ENCODE assay signal across 8 cellular contexts in genomic region chr1:44030606-44031050, GRCh38. TPM values are rescaled to one million over a fixed set of nuclear protein-coding genes. Genes with fewer than 3 reads are reported as not detected.
DNase-seq lines count a peak whose midpoint lies in the region; ATAC-seq and TF ChIP-seq lines count a peak whose summit lies in the region.

No MANE protein-coding gene starts in this region.

- no peaks in the 10 kb centered on the region for H3K9me2 ChIP-seq in Loucy (replicated peaks; ENCODE audit: low read depth, low read length)

- POLR2A ChIA-PET in activated CD8-positive, alpha-beta T cell treated with anti-CD3 and anti-CD28 coated beads, Interleukin-2, amount 10 ng/mL, durations not matched to agents 7 days and 5 days (lab: Charles Lee), result interaction anchor here (0.8 to 1.1 kb wide), 4 partner anchors 37 to 381 kb away, joined by 3 to 5 read pairs (median 3); partner anchors contain the start of gene KDM4A

- no CpG with 5 or more reads among the region's 47 CpGs for WGBS in neuronal stem cell (ENCODE audit: extremely low coverage in 2 of 2, insufficient read length in 2 of 2, insufficient replicate concordance in 1 of 2), 2 donors
- 0 to 1% methylated on average over 47 of the region's 47 CpGs for WGBS in aorta, 2 donors

- peak; percentile 37 for TF ChIP-seq CTCF in Loucy (conservative IDR thresholded peaks at IDR 0.05; ENCODE audit: low read length)
- peak; percentile 45 for TF ChIP-seq CTCF in foreskin keratinocyte (conservative IDR thresholded peaks at IDR 0.05)

- no peak overlapping the region for H4K91ac ChIP-seq in neuronal stem cell (ENCODE audit: low read depth, low read length, poor library complexity)

- no peak overlapping the region for H4K8ac ChIP-seq in neuronal stem cell (ENCODE audit: low read depth, low read length)

- peak overlapping the region; percentile 95 for H3K23ac ChIP-seq in neuronal stem cell (ENCODE audit: low read depth, low read length, poor library complexity)

- no peaks in the 10 kb centered on the region for H3K27me3 Mint-ChIP-seq in activated CD8-positive, alpha-beta T cell treated with anti-CD3 and anti-CD28 coated beads, Interleukin-2, amount 10 ng/mL, durations not matched to agents 7 days and 5 days (ENCODE audit: low read depth)

- H3K36me3 Mint-ChIP-seq in activated CD8-positive, alpha-beta T cell treated with anti-CD3 and anti-CD28 coated beads, Interleukin-2, amount 10 ng/mL, durations not matched to agents 7 days and 5 days (ENCODE audit: low read depth), result no peaks in the 10 kb centered on the region

- H3K9me3 ChIP-seq in Loucy (ENCODE audit: insufficient read depth, low read depth, low read length) (no peaks in the 10 kb centered on the region), neuronal stem cell (replicated peaks in 1 of 2; ENCODE audit: control insufficient read depth in 2 of 2, insufficient read depth in 1 of 2, low read depth in 1 of 2, low read length in 2 of 2) (no peaks in the 10 kb centered on the region), aorta (ENCODE audit: control insufficient read depth, low read length) (no peaks in the 10 kb centered on the region)

- peak overlapping the region; percentile 92 for H2BK15ac ChIP-seq in neuronal stem cell (ENCODE audit: low read length)

- H2AK5ac ChIP-seq in neuronal stem cell (ENCODE audit: low read depth, low read length), result peak overlapping the region; percentile 92

- peak overlapping the region; percentile 83 for H3K27ac Mint-ChIP-seq in activated CD8-positive, alpha-beta T cell treated with anti-CD3 and anti-CD28 coated beads, Interleukin-2, amount 10 ng/mL, durations not matched to agents 7 days and 5 days

- H3K36me3 ChIP-seq in Loucy (ENCODE audit: insufficient read depth, low read length) (no peaks in the 10 kb centered on the region), neuronal stem cell (replicated peaks in 1 of 2; ENCODE audit: control insufficient read depth in 2 of 2, insufficient read depth in 2 of 2, low read length in 2 of 2) (peaks cover 0 to 3% of the 10 kb centered on the region in 2 donors), aorta (ENCODE audit: control insufficient read depth in 1 of 2, insufficient read depth in 2 of 2, low read length in 1 of 2) (no peaks in the 10 kb centered on the region)

- H2BK12ac ChIP-seq in neuronal stem cell (ENCODE audit: low read length), result no peak overlapping the region

- no peaks in the 10 kb centered on the region for H3K9me3 Mint-ChIP-seq in activated CD8-positive, alpha-beta T cell treated with anti-CD3 and anti-CD28 coated beads, Interleukin-2, amount 10 ng/mL, durations not matched to agents 7 days and 5 days (ENCODE audit: insufficient read depth)

- DNase-seq in NCI-H524 (lab: John Stamatoyannopoulos, UW) (peak; percentile 33 to 61), NCI-H524 treated with DMSO at 0.1 percent for 48 hours (lab: John Stamatoyannopoulos, UW) (no peak), foreskin keratinocyte (peak in 1 of 2 donors; percentile 60), neuronal stem cell (ENCODE audit: low spot score) (peak; percentile 73), aorta (peak in 1 of 2 donors; percentile 61)
- DNase-seq in activated CD8-positive, alpha-beta T cell treated with anti-CD3 and anti-CD28 coated beads, Interleukin-2, amount 10 ng/mL, durations not matched to agents 7 days and 5 days, result peak; percentile 54

- intact Hi-C loops in aorta (cut with DNase I), result loop anchor here in 1 of 2 donors (5.0 kb wide), 2 partner anchors 38 to 268 kb away; partner anchors contain the start of gene CCDC24

- no peak overlapping the region for H3K4ac ChIP-seq in neuronal stem cell (ENCODE audit: low read length)

- H3F3A ChIP-seq in Loucy (ENCODE audit: low read depth), result no peaks in the 10 kb centered on the region

- H3K79me1 ChIP-seq in neuronal stem cell (ENCODE audit: low read depth, low read length), result no peaks in the 10 kb centered on the region

- H3K4me2 ChIP-seq in Loucy (ENCODE audit: low read depth, low read length, poor library complexity, severe bottlenecking) (peak overlapping the region; percentile 84), neuronal stem cell (ENCODE audit: insufficient read depth, low read length, poor library complexity, severe bottlenecking) (peak overlapping the region; percentile 68)

- CTCF ChIA-PET in activated CD8-positive, alpha-beta T cell treated with anti-CD3 and anti-CD28 coated beads, Interleukin-2, amount 10 ng/mL, durations not matched to agents 7 days and 5 days (lab: Charles Lee), result interaction anchor here (1.1 to 1.6 kb wide), 3 partner anchors 10 to 18 kb away, joined by 3 to 5 read pairs (median 4); no protein-coding TSS in a partner anchor

- peaks cover 30% of the 10 kb centered on the region for H3K4me1 Mint-ChIP-seq in activated CD8-positive, alpha-beta T cell treated with anti-CD3 and anti-CD28 coated beads, Interleukin-2, amount 10 ng/mL, durations not matched to agents 7 days and 5 days (ENCODE audit: low read depth)

- H3K27me3 ChIP-seq in Loucy (ENCODE audit: insufficient read depth, low read length, poor library complexity, severe bottlenecking) (no peaks in the 10 kb centered on the region), foreskin keratinocyte (no peaks in the 10 kb centered on the region), neuronal stem cell (ENCODE audit: control insufficient read depth in 3 of 3, insufficient read depth in 3 of 3, low read depth in 1 of 3, low read length in 3 of 3) (peaks cover 0 to 25% (median 0%) of the 10 kb centered on the region in 3 experiments), aorta (ENCODE audit: control insufficient read depth in 1 of 2, insufficient read depth in 2 of 2, low read length in 1 of 2) (no peaks in the 10 kb centered on the region)

- peak overlapping the region; percentile 97 for H2AFZ ChIP-seq in Loucy (ENCODE audit: low read length)
- H2AFZ ChIP-seq in neuronal stem cell (ENCODE audit: low read length), result peak overlapping the region; percentile 83

- H2BK120ac ChIP-seq in neuronal stem cell (ENCODE audit: low read depth, low read length), result peak overlapping the region; percentile 77

- no peaks in the 10 kb centered on the region for H3K79me2 ChIP-seq in Loucy (ENCODE audit: insufficient read depth, low read length)

- peak overlapping the region; percentile 99 for H3K18ac ChIP-seq in neuronal stem cell (ENCODE audit: low read length)

- peak overlapping the region; percentile 80 for H3K4me3 Mint-ChIP-seq in activated CD8-positive, alpha-beta T cell treated with anti-CD3 and anti-CD28 coated beads, Interleukin-2, amount 10 ng/mL, durations not matched to agents 7 days and 5 days

- peak overlapping the region; percentile 90 for H3K14ac ChIP-seq in neuronal stem cell (ENCODE audit: low read length)

- H3K9ac ChIP-seq in Loucy (ENCODE audit: low read depth, low read length, poor library complexity, severe bottlenecking) (peak overlapping the region; percentile 74), neuronal stem cell (ENCODE audit: low read depth, low read length, poor library complexity) (peak overlapping the region; percentile 95)

- H2BK5ac ChIP-seq in neuronal stem cell (ENCODE audit: low read length), result peak overlapping the region; percentile 99

- ATAC-seq in GM21825 (IDR thresholded peaks at IDR 0.05; ENCODE audit: unreplicated experiment) (peak; percentile 19), foreskin keratinocyte (peak; percentile 18), aorta (ENCODE audit: low FRiP score) (peak; percentile 65)
- peak; percentile 47 for ATAC-seq in activated CD8-positive, alpha-beta T cell treated with anti-CD3 and anti-CD28 coated beads, Interleukin-2, amount 10 ng/mL, durations not matched to agents 7 days and 5 days

- H3K27ac ChIP-seq in foreskin keratinocyte, result peak overlapping the region; percentile 86
- H3K27ac ChIP-seq in neuronal stem cell (replicated peaks; ENCODE audit: low read length), result peak overlapping the region; percentile 76
- peak overlapping the region in 1 of 2 donors; percentile 0 for H3K27ac ChIP-seq in aorta (ENCODE audit: low read depth in 1 of 2, low read length in 2 of 2)

- H3K4me3 ChIP-seq in Loucy (ENCODE audit: low read length, poor library complexity, severe bottlenecking) (peak overlapping the region; percentile 82), neuronal stem cell (ENCODE audit: low read length in 2 of 2) (peak overlapping the region; percentile 48 to 98), aorta (ENCODE audit: low read length in 2 of 2) (peak overlapping the region; percentile 72 to 79)

- H3K4me1 ChIP-seq in Loucy (ENCODE audit: insufficient read depth, low read length, poor library complexity, severe bottlenecking), result peaks cover 16% of the 10 kb centered on the region
- peaks cover 24% of the 10 kb centered on the region for H3K4me1 ChIP-seq in foreskin keratinocyte
- peaks cover 19 to 20% of the 10 kb centered on the region in 2 donors for H3K4me1 ChIP-seq in neuronal stem cell (ENCODE audit: control insufficient read depth in 2 of 2, insufficient read depth in 1 of 2, low read depth in 1 of 2, low read length in 2 of 2)
- no peaks in the 10 kb centered on the region for H3K4me1 ChIP-seq in aorta (ENCODE audit: control insufficient read depth in 1 of 2, insufficient read depth in 2 of 2, low read length in 2 of 2)

- H4K20me1 ChIP-seq in Loucy (ENCODE audit: insufficient read depth, low read length, poor library complexity, severe bottlenecking), result no peaks in the 10 kb centered on the region

RNA-seq across cellular contexts. Expression of gene SLC6A9, which starts 0.6 kb away (rescaled TPM):
- total RNA-seq in activated CD8-positive, alpha-beta T cell treated with anti-CD3 and anti-CD28 coated beads, Interleukin-2, amount 10 ng/mL, durations not matched to agents 7 days and 5 days, result 1 to 10 TPM; 1.9 to 2.3 TPM
- total RNA-seq in foreskin keratinocyte (8.8 and 15.0 TPM in 2 replicates), aorta (10 to 100 TPM in 1 of 2 donors, 1 to 10 TPM in 1; 5.5 to 18.9 TPM)
- polyA plus RNA-seq in foreskin keratinocyte (8.5 and 14.7 TPM in 2 replicates), aorta (1 to 10 TPM; 1.3 to 7.5 TPM)
- polyA plus RNA-seq in neuronal stem cell (2013, experiment 1 of 2), result 10.8 TPM
- polyA plus RNA-seq in neuronal stem cell (2013, experiment 2 of 2), result 10.8 TPM

RNA-seq across cellular contexts. Expression of gene CCDC24, which starts 39.2 kb away (rescaled TPM):
- 1 to 10 TPM; 1.1 to 1.3 TPM for total RNA-seq in activated CD8-positive, alpha-beta T cell treated with anti-CD3 and anti-CD28 coated beads, Interleukin-2, amount 10 ng/mL, durations not matched to agents 7 days and 5 days
- 12.4 and 12.9 TPM in 2 replicates for total RNA-seq in foreskin keratinocyte
- polyA plus RNA-seq in foreskin keratinocyte, result 17.0 and 17.7 TPM in 2 replicates
- polyA plus RNA-seq in neuronal stem cell (2013, experiment 1 of 2), result 5.3 TPM
- polyA plus RNA-seq in neuronal stem cell (2013, experiment 2 of 2), result 5.5 TPM
- total RNA-seq in aorta, result 1 to 10 TPM; 2.6 to 6.0 TPM
- polyA plus RNA-seq in aorta, result 10 to 100 TPM in 1 of 2 donors, 1 to 10 TPM in 1; 5.8 to 29.7 TPM

RNA-seq across cellular contexts. Expression of gene B4GALT2, which starts 51.6 kb away (rescaled TPM):
- 10 to 100 TPM; 20.1 to 20.2 TPM for total RNA-seq in activated CD8-positive, alpha-beta T cell treated with anti-CD3 and anti-CD28 coated beads, Interleukin-2, amount 10 ng/mL, durations not matched to agents 7 days and 5 days
- 90.6 and 99.1 TPM in 2 replicates for total RNA-seq in foreskin keratinocyte
- polyA plus RNA-seq in foreskin keratinocyte, result 93.3 and 101 TPM in 2 replicates
- polyA plus RNA-seq in neuronal stem cell (2013, experiment 1 of 2), result 64.3 TPM
- polyA plus RNA-seq in neuronal stem cell (2013, experiment 2 of 2), result 60.7 TPM
- 10 to 100 TPM; 31.8 to 32.2 TPM for total RNA-seq in aorta
- 10 to 100 TPM; 34.8 to 40.2 TPM for polyA plus RNA-seq in aorta

RNA-seq across cellular contexts. Expression of gene ATP6V0B, which starts 55.9 kb away (rescaled TPM):
- total RNA-seq in activated CD8-positive, alpha-beta T cell treated with anti-CD3 and anti-CD28 coated beads, Interleukin-2, amount 10 ng/mL, durations not matched to agents 7 days and 5 days, result 100 to 1,000 TPM; 116 to 117 TPM
- total RNA-seq in foreskin keratinocyte, result 170 and 176 TPM in 2 replicates
- polyA plus RNA-seq in foreskin keratinocyte, result 207 and 211 TPM in 2 replicates
- polyA plus RNA-seq in neuronal stem cell (2013, experiment 1 of 2), result 44.2 TPM
- polyA plus RNA-seq in neuronal stem cell (2013, experiment 2 of 2), result 41.9 TPM
- total RNA-seq in aorta, result 10 to 100 TPM; 77.9 to 79.8 TPM
- polyA plus RNA-seq in aorta, result 100 to 1,000 TPM; 109 to 119 TPM
